24 cellular contexts compared by ENCODE assay signal in genomic region chr7:12945901-12946300, GRCh38.
"Had no signal": no experiment of that assay in that cellular context is flagged by ENCODE, and none has a peak within 500 bp of the region (broad histone marks: within the 10 kb centered on the region; RNA-seq: fewer than 3 reads in every experiment).

No MANE protein-coding gene starts in this region.

- H3K36me3 ChIP-seq: adrenal gland, ascending aorta, cardiac muscle cell, colonic mucosa, esophagus squamous epithelium, gastrocnemius medialis, left ventricle myocardium inferior, spleen, thoracic aorta had no signal

- H3K9me3 ChIP-seq: adrenal gland, ascending aorta, colonic mucosa, esophagus squamous epithelium, gastrocnemius medialis, left ventricle myocardium inferior, mucosa of descending colon, spleen, thoracic aorta had no signal

- H3K27ac ChIP-seq: adrenal gland, ascending aorta, cardiac muscle cell, colonic mucosa, epithelial cell of prostate, esophagus squamous epithelium, gastrocnemius medialis, left ventricle myocardium inferior, spleen, thoracic aorta had no signal

- H3K4me3 ChIP-seq: adrenal gland, ascending aorta, cardiac muscle cell, colonic mucosa, esophagus squamous epithelium, gastrocnemius medialis, left ventricle myocardium inferior, lung, mucosa of descending colon, spleen, thoracic aorta had no signal

- DNase-seq: activated CD4-positive, alpha-beta T cell treated with anti-CD3 and anti-CD28 coated beads for 1 hour; activated CD8-positive, alpha-beta memory T cell treated with anti-CD3 and anti-CD28 coated beads, Interleukin-2, amount 10 ng/mL, durations not matched to agents 7 days and 5 days; activated CD8-positive, alpha-beta T cell treated with anti-CD3 and anti-CD28 coated beads, Interleukin-2, amount 10 ng/mL, durations not matched to agents 7 days and 5 days; activated effector memory CD4-positive, alpha-beta T cell treated with Interleukin-2 at 50 U/mL for 16 hours; activated naive CD4-positive, alpha-beta T cell treated with Interleukin-2 at 50 U/mL for 16 hours; adrenal gland; cerebellar nuclear complex; colonic mucosa; effector CD8-positive, alpha-beta T cell; esophagus squamous epithelium; gastrocnemius medialis; glutamatergic neuron; islet precursor cell; left ventricle myocardium inferior; mucosa of descending colon; right cardiac atrium; spleen; T-helper 2 cell; trophoblast cell had no signal

- H3K4me1 ChIP-seq: adrenal gland, ascending aorta, colonic mucosa, spleen had no signal
